In genomic region chr1:30724175-30724574, GRCh38 we compare ENCODE assay signal across 1 cellular context.
TF ChIP-seq lines count a peak whose summit lies in the region.

No MANE protein-coding gene starts in this region.

TF ChIP-seq in GM23338, 12 proteins besides CTCF, POLR2A, EP300 and RAD21:
- TF ChIP-seq, protein P1, sequence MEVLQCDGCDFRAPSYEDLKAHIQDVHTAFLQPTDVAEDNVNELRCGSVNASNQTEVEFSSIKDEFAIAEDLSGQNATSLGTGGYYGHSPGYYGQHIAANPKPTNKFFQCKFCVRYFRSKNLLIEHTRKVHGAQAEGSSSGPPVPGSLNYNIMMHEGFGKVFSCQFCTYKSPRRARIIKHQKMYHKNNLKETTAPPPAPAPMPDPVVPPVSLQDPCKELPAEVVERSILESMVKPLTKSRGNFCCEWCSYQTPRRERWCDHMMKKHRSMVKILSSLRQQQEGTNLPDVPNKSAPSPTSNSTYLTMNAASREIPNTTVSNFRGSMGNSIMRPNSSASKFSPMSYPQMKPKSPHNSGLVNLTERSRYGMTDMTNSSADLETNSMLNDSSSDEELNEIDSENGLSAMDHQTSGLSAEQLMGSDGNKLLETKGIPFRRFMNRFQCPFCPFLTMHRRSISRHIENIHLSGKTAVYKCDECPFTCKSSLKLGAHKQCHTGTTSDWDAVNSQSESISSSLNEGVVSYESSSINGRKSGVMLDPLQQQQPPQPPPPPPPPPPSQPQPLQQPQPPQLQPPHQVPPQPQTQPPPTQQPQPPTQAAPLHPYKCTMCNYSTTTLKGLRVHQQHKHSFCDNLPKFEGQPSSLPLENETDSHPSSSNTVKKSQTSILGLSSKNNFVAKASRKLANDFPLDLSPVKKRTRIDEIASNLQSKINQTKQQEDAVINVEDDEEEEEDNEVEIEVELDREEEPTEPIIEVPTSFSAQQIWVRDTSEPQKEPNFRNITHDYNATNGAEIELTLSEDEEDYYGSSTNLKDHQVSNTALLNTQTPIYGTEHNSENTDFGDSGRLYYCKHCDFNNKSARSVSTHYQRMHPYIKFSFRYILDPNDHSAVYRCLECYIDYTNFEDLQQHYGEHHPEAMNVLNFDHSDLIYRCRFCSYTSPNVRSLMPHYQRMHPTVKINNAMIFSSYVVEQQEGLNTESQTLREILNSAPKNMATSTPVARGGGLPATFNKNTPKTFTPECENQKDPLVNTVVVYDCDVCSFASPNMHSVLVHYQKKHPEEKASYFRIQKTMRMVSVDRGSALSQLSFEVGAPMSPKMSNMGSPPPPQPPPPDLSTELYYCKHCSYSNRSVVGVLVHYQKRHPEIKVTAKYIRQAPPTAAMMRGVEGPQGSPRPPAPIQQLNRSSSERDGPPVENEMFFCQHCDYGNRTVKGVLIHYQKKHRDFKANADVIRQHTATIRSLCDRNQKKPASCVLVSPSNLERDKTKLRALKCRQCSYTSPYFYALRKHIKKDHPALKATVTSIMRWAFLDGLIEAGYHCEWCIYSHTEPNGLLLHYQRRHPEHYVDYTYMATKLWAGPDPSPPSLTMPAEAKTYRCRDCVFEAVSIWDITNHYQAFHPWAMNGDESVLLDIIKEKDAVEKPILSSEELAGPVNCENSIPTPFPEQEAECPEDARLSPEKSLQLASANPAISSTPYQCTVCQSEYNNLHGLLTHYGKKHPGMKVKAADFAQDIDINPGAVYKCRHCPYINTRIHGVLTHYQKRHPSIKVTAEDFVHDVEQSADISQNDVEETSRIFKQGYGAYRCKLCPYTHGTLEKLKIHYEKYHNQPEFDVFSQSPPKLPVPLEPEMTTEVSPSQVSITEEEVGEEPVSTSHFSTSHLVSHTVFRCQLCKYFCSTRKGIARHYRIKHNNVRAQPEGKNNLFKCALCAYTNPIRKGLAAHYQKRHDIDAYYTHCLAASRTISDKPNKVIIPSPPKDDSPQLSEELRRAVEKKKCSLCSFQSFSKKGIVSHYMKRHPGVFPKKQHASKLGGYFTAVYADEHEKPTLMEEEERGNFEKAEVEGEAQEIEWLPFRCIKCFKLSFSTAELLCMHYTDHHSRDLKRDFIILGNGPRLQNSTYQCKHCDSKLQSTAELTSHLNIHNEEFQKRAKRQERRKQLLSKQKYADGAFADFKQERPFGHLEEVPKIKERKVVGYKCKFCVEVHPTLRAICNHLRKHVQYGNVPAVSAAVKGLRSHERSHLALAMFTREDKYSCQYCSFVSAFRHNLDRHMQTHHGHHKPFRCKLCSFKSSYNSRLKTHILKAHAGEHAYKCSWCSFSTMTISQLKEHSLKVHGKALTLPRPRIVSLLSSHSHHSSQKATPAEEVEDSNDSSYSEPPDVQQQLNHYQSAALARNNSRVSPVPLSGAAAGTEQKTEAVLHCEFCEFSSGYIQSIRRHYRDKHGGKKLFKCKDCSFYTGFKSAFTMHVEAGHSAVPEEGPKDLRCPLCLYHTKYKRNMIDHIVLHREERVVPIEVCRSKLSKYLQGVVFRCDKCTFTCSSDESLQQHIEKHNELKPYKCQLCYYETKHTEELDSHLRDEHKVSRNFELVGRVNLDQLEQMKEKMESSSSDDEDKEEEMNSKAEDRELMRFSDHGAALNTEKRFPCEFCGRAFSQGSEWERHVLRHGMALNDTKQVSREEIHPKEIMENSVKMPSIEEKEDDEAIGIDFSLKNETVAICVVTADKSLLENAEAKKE (CRISPR knock-in tag; IDR thresholded peaks at IDR 0.05): no peak
- TF ChIP-seq, protein P2, sequence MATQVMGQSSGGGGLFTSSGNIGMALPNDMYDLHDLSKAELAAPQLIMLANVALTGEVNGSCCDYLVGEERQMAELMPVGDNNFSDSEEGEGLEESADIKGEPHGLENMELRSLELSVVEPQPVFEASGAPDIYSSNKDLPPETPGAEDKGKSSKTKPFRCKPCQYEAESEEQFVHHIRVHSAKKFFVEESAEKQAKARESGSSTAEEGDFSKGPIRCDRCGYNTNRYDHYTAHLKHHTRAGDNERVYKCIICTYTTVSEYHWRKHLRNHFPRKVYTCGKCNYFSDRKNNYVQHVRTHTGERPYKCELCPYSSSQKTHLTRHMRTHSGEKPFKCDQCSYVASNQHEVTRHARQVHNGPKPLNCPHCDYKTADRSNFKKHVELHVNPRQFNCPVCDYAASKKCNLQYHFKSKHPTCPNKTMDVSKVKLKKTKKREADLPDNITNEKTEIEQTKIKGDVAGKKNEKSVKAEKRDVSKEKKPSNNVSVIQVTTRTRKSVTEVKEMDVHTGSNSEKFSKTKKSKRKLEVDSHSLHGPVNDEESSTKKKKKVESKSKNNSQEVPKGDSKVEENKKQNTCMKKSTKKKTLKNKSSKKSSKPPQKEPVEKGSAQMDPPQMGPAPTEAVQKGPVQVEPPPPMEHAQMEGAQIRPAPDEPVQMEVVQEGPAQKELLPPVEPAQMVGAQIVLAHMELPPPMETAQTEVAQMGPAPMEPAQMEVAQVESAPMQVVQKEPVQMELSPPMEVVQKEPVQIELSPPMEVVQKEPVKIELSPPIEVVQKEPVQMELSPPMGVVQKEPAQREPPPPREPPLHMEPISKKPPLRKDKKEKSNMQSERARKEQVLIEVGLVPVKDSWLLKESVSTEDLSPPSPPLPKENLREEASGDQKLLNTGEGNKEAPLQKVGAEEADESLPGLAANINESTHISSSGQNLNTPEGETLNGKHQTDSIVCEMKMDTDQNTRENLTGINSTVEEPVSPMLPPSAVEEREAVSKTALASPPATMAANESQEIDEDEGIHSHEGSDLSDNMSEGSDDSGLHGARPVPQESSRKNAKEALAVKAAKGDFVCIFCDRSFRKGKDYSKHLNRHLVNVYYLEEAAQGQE (IDR thresholded peaks at IDR 0.05; ENCODE audit: unreplicated experiment): no peak
- TF ChIP-seq ZNF114 (CRISPR knock-in tag; IDR thresholded peaks at IDR 0.05) (no peak), POLR2AphosphoS5 (IDR thresholded peaks at IDR 0.05; ENCODE audit: low read depth) (no peak), NANOG (IDR thresholded peaks at IDR 0.05; ENCODE audit: borderline replicate concordance) (no peak), JUNB (IDR thresholded peaks at IDR 0.05; ENCODE audit: unreplicated experiment) (no peak)
- TF ChIP-seq, protein P3, sequence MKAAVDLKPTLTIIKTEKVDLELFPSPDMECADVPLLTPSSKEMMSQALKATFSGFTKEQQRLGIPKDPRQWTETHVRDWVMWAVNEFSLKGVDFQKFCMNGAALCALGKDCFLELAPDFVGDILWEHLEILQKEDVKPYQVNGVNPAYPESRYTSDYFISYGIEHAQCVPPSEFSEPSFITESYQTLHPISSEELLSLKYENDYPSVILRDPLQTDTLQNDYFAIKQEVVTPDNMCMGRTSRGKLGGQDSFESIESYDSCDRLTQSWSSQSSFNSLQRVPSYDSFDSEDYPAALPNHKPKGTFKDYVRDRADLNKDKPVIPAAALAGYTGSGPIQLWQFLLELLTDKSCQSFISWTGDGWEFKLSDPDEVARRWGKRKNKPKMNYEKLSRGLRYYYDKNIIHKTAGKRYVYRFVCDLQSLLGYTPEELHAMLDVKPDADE (IDR thresholded peaks at IDR 0.05): no peak
